In the genomic region with DNA sequence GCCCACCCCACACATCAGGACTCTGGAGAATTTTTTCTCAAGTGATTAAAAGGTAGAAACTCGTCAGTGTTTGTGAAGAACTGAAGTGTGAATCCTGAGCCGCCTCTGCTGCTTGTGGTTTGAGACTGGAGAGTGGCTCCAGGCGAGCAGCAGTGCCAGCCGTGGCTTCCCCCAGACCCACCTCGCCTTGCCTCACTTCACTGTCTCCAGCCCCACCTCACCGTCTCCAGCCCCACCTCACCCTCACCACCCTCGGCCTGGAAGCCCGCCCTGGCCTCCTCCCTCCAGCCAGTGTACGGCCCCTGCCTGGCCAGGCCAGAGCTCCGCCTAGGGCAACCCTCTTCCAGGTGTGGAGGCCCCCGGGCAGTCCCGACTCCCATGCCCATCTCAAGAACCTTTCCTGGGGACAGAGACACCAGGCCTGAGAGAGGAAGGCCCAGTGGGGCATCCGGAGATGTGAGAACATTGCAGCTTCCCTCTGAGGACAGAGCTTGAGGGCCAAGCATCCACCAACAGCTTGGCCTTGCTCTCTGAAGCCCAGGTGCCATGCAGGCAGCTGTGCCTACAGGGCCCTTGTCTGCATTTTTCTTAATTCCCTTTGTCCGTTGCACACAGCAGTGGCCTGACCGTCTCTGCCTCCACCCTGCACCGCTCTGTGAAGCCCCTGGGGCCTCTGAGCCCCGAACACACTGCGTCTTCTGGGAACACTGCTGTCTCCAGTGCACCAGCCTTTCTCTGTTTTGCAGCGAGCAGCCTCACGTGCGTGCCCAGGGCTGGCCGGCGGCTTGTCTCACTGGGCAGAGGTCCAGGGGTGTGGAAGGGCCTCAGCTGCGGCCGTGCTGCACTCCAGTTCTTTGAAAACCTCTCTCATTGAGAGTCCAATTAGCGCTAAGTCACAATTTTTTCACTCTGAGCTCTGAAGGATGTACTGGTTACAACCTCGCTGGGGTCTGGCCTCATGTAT, we compare ENCODE assay signal across 9 cellular contexts. TPM values are rescaled to one million over a fixed set of nuclear protein-coding genes. Genes with fewer than 3 reads are reported as not detected.
DNase-seq lines count a peak whose midpoint lies in the region; ATAC-seq and TF ChIP-seq lines count a peak whose summit lies in the region.
"Had no signal": no experiment of that assay in that cellular context is flagged by ENCODE, and none has a peak within 500 bp of the region (broad histone marks: within the 10 kb centered on the region; RNA-seq: fewer than 3 reads in every experiment).

No MANE protein-coding gene starts in this region.

- no peak overlapping the region for H3K9ac ChIP-seq in PC-3 (ENCODE audit: low read length)
- H3K9ac ChIP-seq in neuronal stem cell (ENCODE audit: low read depth, low read length, poor library complexity), result no peak overlapping the region

- H4K8ac ChIP-seq in neuronal stem cell (ENCODE audit: low read depth, low read length), result no peak overlapping the region

- H3K27me3 ChIP-seq in PC-3 (ENCODE audit: low read length), result no peaks in the 10 kb centered on the region
- no peaks in the 10 kb centered on the region for H3K27me3 ChIP-seq in neuronal stem cell (ENCODE audit: control insufficient read depth in 3 of 3, insufficient read depth in 3 of 3, low read depth in 1 of 3, low read length in 3 of 3)

- H3K23ac ChIP-seq in neuronal stem cell (ENCODE audit: low read depth, low read length, poor library complexity), result no peak overlapping the region

- H3K27ac ChIP-seq in PC-3 (ENCODE audit: low read length), result peak overlapping the region; percentile 30; the same call in 1 of the 2 replicates
- H3K27ac ChIP-seq in neuronal stem cell (replicated peaks; ENCODE audit: low read length), result no peak overlapping the region

- H2BK5ac ChIP-seq in neuronal stem cell (ENCODE audit: low read length), result no peak overlapping the region

- H3K79me1 ChIP-seq in neuronal stem cell (ENCODE audit: low read depth, low read length), result no peaks in the 10 kb centered on the region

- no peak overlapping the region for H2BK120ac ChIP-seq in neuronal stem cell (ENCODE audit: low read depth, low read length)

- no peak overlapping the region for H4K91ac ChIP-seq in neuronal stem cell (ENCODE audit: low read depth, low read length, poor library complexity)

- H3K27ac Mint-ChIP-seq in activated naive CD4-positive, alpha-beta T cell treated with anti-CD3 and anti-CD28 coated beads, Interleukin-2, amount 50 U/mL, for 72 hours, result no peak overlapping the region
- H3K27ac Mint-ChIP-seq in HFFc6, result no peak overlapping the region

- H3K4ac ChIP-seq in neuronal stem cell (ENCODE audit: low read length), result no peak overlapping the region

- H3K4me3 ChIP-seq in PC-3 (ENCODE audit: low read length) (no peak overlapping the region), fibroblast of the aortic adventitia (ENCODE audit: low read depth, low read length) (no peak overlapping the region), neuronal stem cell (ENCODE audit: low read length in 2 of 2) (no peak overlapping the region)

- no CpG with 5 or more reads among the region's 27 CpGs for WGBS in neuronal stem cell (ENCODE audit: extremely low coverage in 2 of 2, insufficient read length in 2 of 2, insufficient replicate concordance in 1 of 2), 2 donors

- H3K4me3 Mint-ChIP-seq in HFFc6, result no peak overlapping the region

- POLR2A ChIA-PET in PC-3 (lab: Charles Lee; ENCODE audit: unreplicated experiment), result interaction anchor here (0.6 kb wide), 1 partner anchor 111 kb away, joined by 4 read pairs; no protein-coding TSS in a partner anchor

- H3K9me3 Mint-ChIP-seq in activated naive CD4-positive, alpha-beta T cell treated with anti-CD3 and anti-CD28 coated beads, Interleukin-2, amount 50 U/mL, for 72 hours, result no peaks in the 10 kb centered on the region
- H3K9me3 Mint-ChIP-seq in HFFc6, result no peaks in the 10 kb centered on the region

- no peak overlapping the region for H3K14ac ChIP-seq in neuronal stem cell (ENCODE audit: low read length)

- peak overlapping the region; percentile 73 for H2AK5ac ChIP-seq in neuronal stem cell (ENCODE audit: low read depth, low read length)

- DNase-seq in AG08396 (ENCODE audit: low spot score) (peak; percentile 85), PC-3 (no peak), fibroblast of the aortic adventitia (ENCODE audit: low read depth) (peak; percentile 64), neuronal stem cell (ENCODE audit: low spot score) (no peak), ACHN (no peak), HFFc6 (no peak)
- no peak for DNase-seq in activated naive CD4-positive, alpha-beta T cell treated with anti-CD3 and anti-CD28 coated beads, Interleukin-2, amount 50 U/mL, for 72 hours (ENCODE audit: low spot score in 2 of 2)
- DNase-seq: activated effector memory CD4-positive, alpha-beta T cell treated with Interleukin-2 at 50 U/mL for 16 hours had no signal

- CTCF ChIA-PET in PC-3 (lab: Charles Lee), result no interaction called here

- H3K18ac ChIP-seq in neuronal stem cell (ENCODE audit: low read length), result peak overlapping the region; percentile 68

- no peaks in the 10 kb centered on the region for H4K20me1 ChIP-seq in PC-3 (ENCODE audit: low read length)

- no peak overlapping the region for H3K4me2 ChIP-seq in PC-3 (ENCODE audit: low read length)
- no peak overlapping the region for H3K4me2 ChIP-seq in neuronal stem cell (ENCODE audit: insufficient read depth, low read length, poor library complexity, severe bottlenecking)

- ATAC-seq in PC-3, result no peak
- no peak for ATAC-seq in GM19023 (IDR thresholded peaks at IDR 0.05; ENCODE audit: unreplicated experiment)
- ATAC-seq in activated naive CD4-positive, alpha-beta T cell treated with anti-CD3 and anti-CD28 coated beads, Interleukin-2, amount 50 U/mL, for 72 hours, result no peak

- H3K4me1 ChIP-seq in PC-3 (ENCODE audit: insufficient read depth, low read length), result peaks cover 18% of the 10 kb centered on the region
- H3K4me1 ChIP-seq in neuronal stem cell (ENCODE audit: control insufficient read depth in 2 of 2, insufficient read depth in 1 of 2, low read depth in 1 of 2, low read length in 2 of 2), result peaks cover 14 to 40% of the 10 kb centered on the region in 2 donors

- no peak overlapping the region for H2BK12ac ChIP-seq in neuronal stem cell (ENCODE audit: low read length)

- H2AFZ ChIP-seq in PC-3 (ENCODE audit: low read length) (no peak overlapping the region), neuronal stem cell (ENCODE audit: low read length) (peak overlapping the region; percentile 41)

- no peaks in the 10 kb centered on the region for H3F3A ChIP-seq in PC-3 (ENCODE audit: low read length, unreplicated experiment)

- peak overlapping the region; percentile 76 for H2BK15ac ChIP-seq in neuronal stem cell (ENCODE audit: low read length)

- intact Hi-C loops in PC-3 (cut with micrococcal nuclease), result no loop called here

- peaks cover under 1 to 1% of the 10 kb centered on the region in 2 donors for H3K36me3 Mint-ChIP-seq in activated naive CD4-positive, alpha-beta T cell treated with anti-CD3 and anti-CD28 coated beads, Interleukin-2, amount 50 U/mL, for 72 hours
- H3K36me3 Mint-ChIP-seq in HFFc6 (ENCODE audit: low read depth), result no peaks in the 10 kb centered on the region

- no peaks in the 10 kb centered on the region for H3K9me2 ChIP-seq in PC-3 (replicated peaks; ENCODE audit: low read length)

- no peaks in the 10 kb centered on the region for H3K27me3 Mint-ChIP-seq in HFFc6 (ENCODE audit: insufficient read depth)

- H3K9me3 ChIP-seq in PC-3 (ENCODE audit: low read length), result no peaks in the 10 kb centered on the region
- H3K9me3 ChIP-seq in neuronal stem cell (replicated peaks in 1 of 2; ENCODE audit: control insufficient read depth in 2 of 2, insufficient read depth in 1 of 2, low read depth in 1 of 2, low read length in 2 of 2), result peaks cover 0 to 2% of the 10 kb centered on the region in 2 donors

- no peaks in the 10 kb centered on the region for H3K79me2 ChIP-seq in PC-3 (ENCODE audit: low read length)

- BruUV-seq in PC-3 (replicated peaks; lab: Mats Ljungman, UMichigan), result no TSS peak

- in situ Hi-C loops in ACHN (cut with HindIII; ENCODE audit: low pct_ligation_motif_present, low pct_unique_long_range_greater_than_20kb, low sequenced_read_pairs), result no loop called here

- H3K36me3 ChIP-seq in PC-3 (ENCODE audit: low read depth, low read length) (no peaks in the 10 kb centered on the region), neuronal stem cell (replicated peaks in 1 of 2; ENCODE audit: control insufficient read depth in 2 of 2, insufficient read depth in 2 of 2, low read length in 2 of 2) (no peaks in the 10 kb centered on the region)

- no peak for TF ChIP-seq CTCF in PC-3 (conservative IDR thresholded peaks at IDR 0.05; ENCODE audit: low read depth, low read length)
- TF ChIP-seq CTCF in fibroblast of the aortic adventitia (IDR thresholded peaks at IDR 0.05; ENCODE audit: insufficient read depth, low read length), result no peak
- no peak for TF ChIP-seq CTCF in HFFc6 (IDR thresholded peaks at IDR 0.05)

- peaks cover 6% of the 10 kb centered on the region for H3K4me1 Mint-ChIP-seq in HFFc6 (ENCODE audit: low read depth)

RNA-seq across cellular contexts. Expression of a gene that starts 13.8 kb away (rescaled TPM):
- total RNA-seq in PC-3 (2014; rRNA removed), result 16.9 and 17.4 TPM in 2 replicates
- total RNA-seq in fibroblast of the aortic adventitia (ENCODE audit: low replicate concordance), result 30.7 and 30.8 TPM in 2 replicates
- 8.1 TPM for polyA plus RNA-seq in neuronal stem cell (2013, experiment 1 of 2)
- polyA plus RNA-seq in neuronal stem cell (2013, experiment 2 of 2), result 8.7 TPM
- total RNA-seq in activated naive CD4-positive, alpha-beta T cell treated with anti-CD3 and anti-CD28 coated beads, Interleukin-2, amount 50 U/mL, for 72 hours, result 10 to 100 TPM; 56.6 to 77.6 TPM
- 10 to 100 TPM; 17.6 to 25.4 (median 20.5) TPM for total RNA-seq in HFFc6 (2021; fragmentation: NEBNext Ultra II Directional; extraction: Animal tissue kit (Norgen Biotek cat#: 25700))

RNA-seq across cellular contexts. Expression of a gene that starts 37.0 kb away (rescaled TPM):
- total RNA-seq in PC-3 (2014; rRNA removed) (118 and 124 TPM in 2 replicates), fibroblast of the aortic adventitia (ENCODE audit: low replicate concordance) (168 and 591 TPM in 2 replicates)
- 169 TPM for polyA plus RNA-seq in neuronal stem cell (2013, experiment 1 of 2)
- polyA plus RNA-seq in neuronal stem cell (2013, experiment 2 of 2), result 159 TPM
- 100 to 1,000 TPM; 216 to 239 TPM for total RNA-seq in activated naive CD4-positive, alpha-beta T cell treated with anti-CD3 and anti-CD28 coated beads, Interleukin-2, amount 50 U/mL, for 72 hours
- total RNA-seq in HFFc6 (2021; fragmentation: NEBNext Ultra II Directional; extraction: Animal tissue kit (Norgen Biotek cat#: 25700)), result 100 to 1,000 TPM; 276 to 332 (median 321) TPM

RNA-seq across cellular contexts. Expression of a gene that starts 50.5 kb away (rescaled TPM):
- 56.5 and 77.8 TPM in 2 replicates for total RNA-seq in PC-3 (2014; rRNA removed)
- total RNA-seq in fibroblast of the aortic adventitia (ENCODE audit: low replicate concordance), result 31.5 and 65.7 TPM in 2 replicates
- polyA plus RNA-seq in neuronal stem cell (2013, experiment 1 of 2), result 14.8 TPM
- polyA plus RNA-seq in neuronal stem cell (2013, experiment 2 of 2), result 15.1 TPM
- 10 to 100 TPM; 48.9 to 75.5 TPM for total RNA-seq in activated naive CD4-positive, alpha-beta T cell treated with anti-CD3 and anti-CD28 coated beads, Interleukin-2, amount 50 U/mL, for 72 hours
- total RNA-seq in HFFc6 (2021; fragmentation: NEBNext Ultra II Directional; extraction: Animal tissue kit (Norgen Biotek cat#: 25700)), result 10 to 100 TPM; 28.6 to 32.0 (median 30.9) TPM

Comparison
In these comparisons a context has a peak if more than half of its experiments do, and no peak if none do; other contexts are left out.
1. DNase-seq: peak in AG08396 (single experiment) and fibroblast of the aortic adventitia (single experiment); none in PC-3 (single experiment), neuronal stem cell (single experiment), ACHN (single experiment), activated naive CD4-positive, alpha-beta T cell treated with anti-CD3 and anti-CD28 coated beads, Interleukin-2, amount 50 U/mL, for 72 hours (0 of 2) and HFFc6 (single experiment).